Comparison of ENCODE assay signal across 8 cellular contexts in genomic region chr3:19147905-19148767, GRCh38. TPM values are rescaled to one million over a fixed set of nuclear protein-coding genes. Genes with fewer than 3 reads are reported as not detected.
DNase-seq lines count a peak whose midpoint lies in the region; ATAC-seq and TF ChIP-seq lines count a peak whose summit lies in the region.

Gene KCNH8 (plus strand): TSS chr3:19148510. CDS start chr3:19148720, 210 bp downstream.

- peaks cover 21% of the 10 kb centered on the region for H3K4me1 ChIP-seq in CD8-positive, alpha-beta T cell (ENCODE audit: insufficient read depth, low read length)
- H3K4me1 ChIP-seq in esophagus squamous epithelium = peaks cover 18 to 31% (median 19%) of the 10 kb centered on the region in 3 donors

- no peaks in the 10 kb centered on the region for H3K27me3 ChIP-seq in CD8-positive, alpha-beta T cell (ENCODE audit: insufficient read depth, low read length)
- H3K27me3 ChIP-seq in esophagus squamous epithelium = peaks cover 0 to 50% (median 3%) of the 10 kb centered on the region in 4 donors

- H3K4me1 Mint-ChIP-seq in CD8-positive, alpha-beta T cell (ENCODE audit: low read depth) = peaks cover 14% of the 10 kb centered on the region
- H3K4me1 Mint-ChIP-seq in natural killer cell treated with Interleukin-12 subunit alpha and Interleukin-12 subunit beta and Interleukin-15 and Interleukin-18, amount 100 ng/mL, for 72 hours (ENCODE audit: low read depth in 2 of 2) = peaks cover 20% of the 10 kb centered on the region in 2 donors

- H3K9me3 ChIP-seq in CD8-positive, alpha-beta T cell (ENCODE audit: low read length) = no peaks in the 10 kb centered on the region
- H3K9me3 ChIP-seq in esophagus squamous epithelium = peaks cover 0 to 8% (median 0%) of the 10 kb centered on the region in 3 donors

- DNase-seq in CD8-positive, alpha-beta T cell = peak in 3 of 7 experiments; percentile 8 to 49 (median 10)
- DNase-seq in LNCaP clone FGC (ENCODE audit: low read depth) (no peak), esophagus squamous epithelium (lab: John Stamatoyannopoulos, UW) (no peak), dermis blood vessel endothelial cell (no peak)
- peak; percentile 7 to 19 for DNase-seq in activated CD4-positive, alpha-beta T cell treated with anti-CD3 and anti-CD28 coated beads, Interleukin-2, amount 50 U/mL, for 48 hours
- peak; percentile 59 for DNase-seq in natural killer cell treated with Interleukin-12 subunit alpha and Interleukin-12 subunit beta and Interleukin-15 and Interleukin-18, amount 100 ng/mL, for 72 hours (ENCODE audit: low spot score)

- peaks cover 14% of the 10 kb centered on the region for H3K27me3 Mint-ChIP-seq in CD8-positive, alpha-beta T cell (ENCODE audit: low read depth)
- H3K27me3 Mint-ChIP-seq in natural killer cell treated with Interleukin-12 subunit alpha and Interleukin-12 subunit beta and Interleukin-15 and Interleukin-18, amount 100 ng/mL, for 72 hours = peaks cover 21 to 38% of the 10 kb centered on the region in 2 donors

- no peaks in the 10 kb centered on the region for H3K36me3 ChIP-seq in CD8-positive, alpha-beta T cell (ENCODE audit: insufficient read depth, low read length)
- no peaks in the 10 kb centered on the region for H3K36me3 ChIP-seq in esophagus squamous epithelium

- H3K9me3 Mint-ChIP-seq in CD8-positive, alpha-beta T cell = peaks cover 6% of the 10 kb centered on the region
- peaks cover 3% of the 10 kb centered on the region for H3K9me3 Mint-ChIP-seq in natural killer cell treated with Interleukin-12 subunit alpha and Interleukin-12 subunit beta and Interleukin-15 and Interleukin-18, amount 100 ng/mL, for 72 hours

- ATAC-seq in CD8-positive, alpha-beta T cell = no peak
- ATAC-seq in natural killer cell treated with Interleukin-12 subunit alpha and Interleukin-12 subunit beta and Interleukin-15 and Interleukin-18, amount 100 ng/mL, for 72 hours = peak in 1 of 2 donors; percentile 53
- no peak for ATAC-seq in GM18498 (IDR thresholded peaks at IDR 0.05; ENCODE audit: unreplicated experiment)
- ATAC-seq in HG02852 (IDR thresholded peaks at IDR 0.05; ENCODE audit: unreplicated experiment) = no peak

- peak within 1 kb of the TSS; percentile 40 for H3K27ac ChIP-seq in CD8-positive, alpha-beta T cell (ENCODE audit: low read depth, low read length)
- H3K27ac ChIP-seq in esophagus squamous epithelium = peak within 1 kb of the TSS in 2 of 4 donors; percentile 51 to 60

- POLR2A ChIA-PET in CD8-positive, alpha-beta T cell (lab: Charles Lee) = no interaction called here

- no peak for TF ChIP-seq POLR2A in esophagus squamous epithelium (IDR thresholded peaks at IDR 0.05)

- peaks cover 4% of the 10 kb centered on the region for H3K36me3 Mint-ChIP-seq in CD8-positive, alpha-beta T cell
- peaks cover 16% of the 10 kb centered on the region for H3K36me3 Mint-ChIP-seq in natural killer cell treated with Interleukin-12 subunit alpha and Interleukin-12 subunit beta and Interleukin-15 and Interleukin-18, amount 100 ng/mL, for 72 hours

- no peak for TF ChIP-seq CTCF in CD8-positive, alpha-beta T cell (IDR thresholded peaks at IDR 0.05)
- TF ChIP-seq CTCF in LNCaP clone FGC (IDR thresholded peaks at IDR 0.05; ENCODE audit: control insufficient read depth, extremely low read depth, insufficient read depth) (no peak), esophagus squamous epithelium (IDR thresholded peaks at IDR 0.05) (no peak)

- 2 to 4% methylated on average over 15 to 17 of the region's 64 CpGs for WGBS in esophagus squamous epithelium, 2 donors

- peak within 1 kb of the TSS; percentile 75 for H3K4me3 ChIP-seq in CD8-positive, alpha-beta T cell (ENCODE audit: low read depth, low read length)
- H3K4me3 ChIP-seq in LNCaP clone FGC (ENCODE audit: low read depth, low read length) = peak within 1 kb of the TSS; percentile 47
- peak within 1 kb of the TSS; percentile 33 to 73 (median 60) for H3K4me3 ChIP-seq in esophagus squamous epithelium

- peak within 1 kb of the TSS; percentile 88 for H3K27ac Mint-ChIP-seq in CD8-positive, alpha-beta T cell
- peak within 1 kb of the TSS in 1 of 2 donors; percentile 57 for H3K27ac Mint-ChIP-seq in natural killer cell treated with Interleukin-12 subunit alpha and Interleukin-12 subunit beta and Interleukin-15 and Interleukin-18, amount 100 ng/mL, for 72 hours

- intact Hi-C loops in CD8-positive, alpha-beta T cell (cut with DNase I, micrococcal nuclease) = loop anchor here (5.0 to 10.0 kb wide), 3 partner anchors 799 to 1403 kb away; partner anchors contain the start of genes KAT2B (in 1 of the 2), RAB5A (in 1 of the 2) and TBC1D5 (in 1 of the 2)
- intact Hi-C loops in esophagus squamous epithelium (cut with DNase I) = no loop called here

- H3K4me3 Mint-ChIP-seq in CD8-positive, alpha-beta T cell = peak within 1 kb of the TSS; percentile 93
- H3K4me3 Mint-ChIP-seq in natural killer cell treated with Interleukin-12 subunit alpha and Interleukin-12 subunit beta and Interleukin-15 and Interleukin-18, amount 100 ng/mL, for 72 hours = peak within 1 kb of the TSS; percentile 93

- CTCF ChIA-PET in CD8-positive, alpha-beta T cell (lab: Charles Lee) = no interaction called here

RNA-seq across cellular contexts. Expression of gene KCNH8, which starts in this region (rescaled TPM):
- total RNA-seq in CD8-positive, alpha-beta T cell = under 1 TPM; 0.14 to 0.16 TPM
- under 1 TPM in 1 of 4 donors, not detected in 3; 0.57 TPM for total RNA-seq in esophagus squamous epithelium
- not detected for total RNA-seq in natural killer cell treated with Interleukin-12 subunit alpha and Interleukin-12 subunit beta and Interleukin-15 and Interleukin-18, amount 100 ng/mL, for 72 hours
- total RNA-seq in dermis blood vessel endothelial cell = under 0.01 and 0.05 TPM in 2 replicates

Comparison
In these comparisons a context has a peak if more than half of its experiments do, and no peak if none do; other contexts are left out.
1. Peak in DNase-seq in natural killer cell treated with Interleukin-12 subunit alpha and Interleukin-12 subunit beta and Interleukin-15 and Interleukin-18, amount 100 ng/mL, for 72 hours; RNA of the gene not detected or under 1 TPM.
2. DNase-seq: peak in activated CD4-positive, alpha-beta T cell treated with anti-CD3 and anti-CD28 coated beads, Interleukin-2, amount 50 U/mL, for 48 hours (2 of 2); none in LNCaP clone FGC (single experiment), esophagus squamous epithelium (single experiment) and dermis blood vessel endothelial cell (single experiment).
3. Peak in every context shown above with its lines, with median percentiles within 50 percentile points of each other: H3K4me3 ChIP-seq.